In the genomic region with DNA sequence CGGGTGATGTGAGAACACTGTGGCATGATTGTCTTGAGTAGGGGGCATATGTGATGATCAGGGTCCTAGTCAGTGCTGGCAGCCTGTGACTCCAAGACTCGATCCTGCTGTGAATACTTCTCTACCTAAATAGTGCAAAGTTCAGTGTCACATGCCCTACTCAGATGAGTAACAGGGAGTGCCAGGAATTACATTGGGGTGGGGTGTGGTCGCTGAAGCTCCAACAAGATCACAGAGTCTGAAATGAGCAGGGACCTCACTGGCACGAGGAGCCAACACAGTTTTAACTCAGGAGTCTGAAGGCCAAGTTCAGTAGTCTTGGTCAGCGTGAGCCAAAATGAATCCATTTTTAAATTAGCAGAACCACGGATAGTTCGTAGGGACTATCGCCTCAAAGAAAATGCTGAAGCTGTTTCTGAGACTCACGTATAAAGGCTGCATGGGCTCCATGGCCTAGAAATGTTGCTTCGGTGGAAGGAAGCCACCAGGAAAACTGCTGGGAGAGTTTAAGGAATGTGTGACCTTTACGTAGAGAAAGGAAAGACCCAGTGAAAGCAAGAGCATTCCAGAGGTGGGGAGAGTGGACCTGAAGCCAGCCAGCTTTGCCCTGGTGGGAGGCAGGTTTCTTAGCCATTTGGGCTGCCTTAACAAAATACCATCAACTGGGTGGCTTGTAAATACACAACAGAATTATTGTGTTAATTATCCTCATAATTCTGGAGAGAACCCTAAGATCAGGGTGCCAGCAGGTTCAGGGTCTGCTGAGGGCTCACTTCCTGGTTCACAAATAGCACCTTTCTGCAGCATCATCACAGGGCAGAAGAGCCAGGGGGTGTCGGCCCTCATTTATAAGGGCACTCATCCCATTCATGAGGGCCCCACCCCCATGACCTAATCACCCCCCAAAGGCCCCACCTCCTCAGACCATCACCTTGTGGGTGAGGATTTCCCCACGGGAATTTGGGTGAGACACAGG, we compare ENCODE assay signal across 17 cellular contexts.
DNase-seq lines count a peak whose midpoint lies in the region; FAIRE-seq and TF ChIP-seq lines count a peak whose summit lies in the region.
"Had no signal": no experiment of that assay in that cellular context is flagged by ENCODE, and none has a peak within 500 bp of the region (broad histone marks: within the 10 kb centered on the region; RNA-seq: fewer than 3 reads in every experiment).

No MANE protein-coding gene starts in this region.

- DNase-seq in CD14-positive monocyte (ENCODE audit: low spot score) (no peak), H1 (ENCODE audit: low read depth in 1 of 2, low spot score in 2 of 2) (peak in 1 of 2 experiments; percentile 38), mesenchymal stem cell (no peak), hepatic stellate cell (ENCODE audit: low spot score) (no peak), COLO668 (lab: John Stamatoyannopoulos, UW; ENCODE audit: unreplicated experiment) (no peak), NCI-H2081 treated with DMSO at 0.1 percent for 48 hours (lab: John Stamatoyannopoulos, UW) (no peak), NCI-H1930 (lab: John Stamatoyannopoulos, UW) (no peak)
- DNase-seq: activated CD4-positive, alpha-beta T cell treated with anti-CD3 and anti-CD28 coated beads, Interleukin-2, amount 50 U/mL, for 48 hours; body of pancreas; heart right ventricle; lower lobe of right lung; NCI-H1092; NCI-H524; occipital lobe; T-helper 9 cell had no signal

- no peak overlapping the region for H3K4me3 Mint-ChIP-seq in CD14-positive monocyte

- H2AFZ ChIP-seq in H1 (ENCODE audit: low read length) (no peak overlapping the region), mesenchymal stem cell (ENCODE audit: low read depth, low read length) (no peak overlapping the region)

- intact Hi-C loops in CD14-positive monocyte (cut with micrococcal nuclease), result loop anchor here in 1 of 2 donors (10.0 kb wide), 1 partner anchor 157 kb away; the partner anchor contains the start of gene CDYL

- no peak overlapping the region for H3K56ac ChIP-seq in H1 (replicated peaks; ENCODE audit: insufficient read length, low read depth, low read length)

- H3K4me1 ChIP-seq in HUES6 (ENCODE audit: control insufficient read depth, insufficient read depth, low read length) (peaks cover 26% of the 10 kb centered on the region), H1 (replicated peaks in 1 of 4; ENCODE audit: control insufficient read depth in 3 of 4, insufficient read depth in 4 of 4, low read length in 3 of 4) (peaks cover 9 to 24% (median 16%) of the 10 kb centered on the region in 4 experiments), mesenchymal stem cell (ENCODE audit: control insufficient read depth, insufficient read depth, low read depth, low read length) (peaks cover 10% of the 10 kb centered on the region)
- H3K4me1 ChIP-seq: body of pancreas had no signal

- no peak for TF ChIP-seq RAD21 in H1 (IDR thresholded peaks at IDR 0.05 in 1 of 2, conservative IDR thresholded peaks at IDR 0.05 in 1 of 2; ENCODE audit: low read depth in 2 of 2, low read length in 2 of 2)

- 73% methylated on average over 13 of the region's 13 CpGs; no CpG with 5 or more reads in 1 of the 2 experiments for WGBS in H1 (ENCODE audit: extremely low coverage in 1 of 2, insufficient coverage in 1 of 2, insufficient read length in 1 of 2, insufficient replicate concordance in 2 of 2, low coverage in 1 of 2, low lambda C conversion rate in 2 of 2, missing lambda C conversion rate in 1 of 2), 2 experiments
- 81% methylated on average over 12 of the region's 13 CpGs for WGBS in mesenchymal stem cell

- H3K27ac ChIP-seq in HUES6 (ENCODE audit: low read depth, low read length), result 0 out of 2 replicates have a peak overlapping the region, but pooled peaks have one; percentile 18
- no peak overlapping the region; the same call in 1 of the 2 replicates for H3K27ac ChIP-seq in H1 (ENCODE audit: low read depth, low read length)
- H3K27ac ChIP-seq in mesenchymal stem cell (ENCODE audit: low read length, poor library complexity, severe bottlenecking), result no peak overlapping the region
- H3K27ac ChIP-seq: body of pancreas, heart right ventricle, lower lobe of right lung had no signal

- H2BK15ac ChIP-seq in H1 (ENCODE audit: low read length), result no peak overlapping the region
- peak overlapping the region; percentile 55 for H2BK15ac ChIP-seq in mesenchymal stem cell (ENCODE audit: low read depth, poor library complexity, severe bottlenecking)

- H2BK120ac ChIP-seq in H1 (replicated peaks; ENCODE audit: low read depth, low read length) (no peak overlapping the region), mesenchymal stem cell (ENCODE audit: low read depth, low read length) (no peak overlapping the region)

- no peak overlapping the region for H4K91ac ChIP-seq in H1 (replicated peaks; ENCODE audit: insufficient read length, low read length)
- H4K91ac ChIP-seq in mesenchymal stem cell (ENCODE audit: low read length), result no peak overlapping the region

- H3K9me3 Mint-ChIP-seq in CD14-positive monocyte, result peaks cover 0 to 2% (median 0%) of the 10 kb centered on the region in 7 donors

- no peaks in the 10 kb centered on the region; the same call in 1 of the 2 replicates for H3K23me2 ChIP-seq in H1 (ENCODE audit: low read depth, low read length)

- H3K18ac ChIP-seq in H1 (ENCODE audit: extremely low read depth, low read length) (no peak overlapping the region), mesenchymal stem cell (ENCODE audit: low read depth in 1 of 2, low read length in 2 of 2) (peak overlapping the region in 1 of 2 experiments; percentile 59)

- H3K4me1 Mint-ChIP-seq in CD14-positive monocyte, result peaks cover 9% of the 10 kb centered on the region

- no peak overlapping the region for H3K14ac ChIP-seq in H1 (ENCODE audit: insufficient read length)
- H3K14ac ChIP-seq in mesenchymal stem cell (ENCODE audit: low read length in 2 of 2), result peak overlapping the region in 1 of 2 experiments; percentile 64

- no peak overlapping the region for H3K9ac ChIP-seq in HUES6 (ENCODE audit: low read length)
- H3K9ac ChIP-seq in H1 (replicated peaks in 1 of 4; ENCODE audit: extremely low read depth in 1 of 4, low read depth in 3 of 4, low read length in 3 of 4), result no peak overlapping the region
- no peak overlapping the region for H3K9ac ChIP-seq in mesenchymal stem cell (ENCODE audit: low read length)

- H3K4me2 ChIP-seq in H1 (ENCODE audit: insufficient read depth in 1 of 2, low read depth in 2 of 2, low read length in 2 of 2), result peak overlapping the region; percentile 29 to 44
- no peak overlapping the region for H3K4me2 ChIP-seq in mesenchymal stem cell (ENCODE audit: low read length, poor library complexity, severe bottlenecking)

- no peak overlapping the region for H2BK20ac ChIP-seq in H1 (ENCODE audit: low read length)

- POLR2A ChIA-PET in H1 (lab: Charles Lee; ENCODE audit: partially characterized antibody), result no interaction called here

- H3K36me3 Mint-ChIP-seq in CD14-positive monocyte, result peaks cover 16 to 33% of the 10 kb centered on the region in 2 donors

- H3K27ac Mint-ChIP-seq in CD14-positive monocyte, result peak overlapping the region in 5 of 7 donors; percentile 2 to 76 (median 30)

- H3K4me3 ChIP-seq in HUES6 (ENCODE audit: low read depth, low read length), result no peak overlapping the region
- no peak overlapping the region; a peak in 1 of 8 replicates for H3K4me3 ChIP-seq in H1 (ENCODE audit: extremely low read depth in 1 of 4, insufficient read depth in 2 of 4, low read depth in 3 of 4, low read length in 4 of 4)
- no peak overlapping the region for H3K4me3 ChIP-seq in mesenchymal stem cell (ENCODE audit: insufficient read depth in 1 of 2, low read depth in 1 of 2, low read length in 2 of 2)
- H3K4me3 ChIP-seq: body of pancreas, heart right ventricle, lower lobe of right lung had no signal

- H4K5ac ChIP-seq in H1 (ENCODE audit: insufficient read length, low read depth, low read length), result no peak overlapping the region

- CTCF ChIA-PET in H1 (lab: Charles Lee; ENCODE audit: partially characterized antibody), result interaction anchor here (0.6 to 3.9 kb wide), 5 partner anchors 12 to 164 kb away, joined by 3 to 19 read pairs (median 3); no protein-coding TSS in a partner anchor

- TF ChIP-seq CTCF in CD14-positive monocyte (IDR thresholded peaks at IDR 0.05) (no peak), H1 (IDR thresholded peaks at IDR 0.05; ENCODE audit: control extremely low read depth in 1 of 3, insufficient read depth in 1 of 3, low read depth in 1 of 3, low read length in 3 of 3) (no peak)

- H3K9me3 ChIP-seq in HUES6 (ENCODE audit: control insufficient read depth, insufficient read depth, low read depth, low read length) (no peaks in the 10 kb centered on the region), H1 (ENCODE audit: insufficient read depth in 2 of 2, low read depth in 1 of 2, low read length in 1 of 2) (no peaks in the 10 kb centered on the region), mesenchymal stem cell (ENCODE audit: control insufficient read depth, low read length) (no peaks in the 10 kb centered on the region)
- H3K9me3 ChIP-seq: body of pancreas, heart right ventricle, lower lobe of right lung had no signal

- H4K20me1 ChIP-seq in H1 (replicated peaks in 1 of 2; ENCODE audit: control insufficient read depth in 1 of 2, insufficient read depth in 2 of 2, low read length in 2 of 2), result peaks cover 35 to 36% of the 10 kb centered on the region in 2 experiments

- H3K36me3 ChIP-seq in HUES6 (ENCODE audit: control insufficient read depth, insufficient read depth, low read length) (no peaks in the 10 kb centered on the region), H1 (ENCODE audit: control insufficient read depth in 2 of 4, insufficient read depth in 4 of 4, low read length in 3 of 4) (peaks cover 0 to 4% (median 0%) of the 10 kb centered on the region in 4 experiments; a peak in 1 of 8 replicates), mesenchymal stem cell (ENCODE audit: control insufficient read depth in 1 of 2, insufficient read depth in 2 of 2, low read depth in 1 of 2, low read length in 2 of 2) (peaks cover 6 to 7% of the 10 kb centered on the region in 2 experiments)

- no peak overlapping the region for H3K23ac ChIP-seq in H1 (ENCODE audit: insufficient read length)
- no peak overlapping the region for H3K23ac ChIP-seq in mesenchymal stem cell (ENCODE audit: low read length in 2 of 2)

- TF ChIP-seq EP300 in H1 (IDR thresholded peaks at IDR 0.05; ENCODE audit: borderline replicate concordance in 1 of 2, low read depth in 2 of 2, low read length in 2 of 2), result no peak

- H2BK12ac ChIP-seq in H1 (ENCODE audit: low read depth, low read length) (peak overlapping the region; percentile 56; the same call in 1 of the 2 replicates), mesenchymal stem cell (ENCODE audit: low read length in 2 of 2) (peak overlapping the region in 1 of 2 experiments; percentile 4)

- no peaks in the 10 kb centered on the region for H3K27me3 Mint-ChIP-seq in CD14-positive monocyte (ENCODE audit: low read depth in 3 of 3)

- H3K79me1 ChIP-seq in H1 (ENCODE audit: low read depth, low read length), result peaks cover 17% of the 10 kb centered on the region
- H3K79me1 ChIP-seq in mesenchymal stem cell (replicated peaks; ENCODE audit: low read length, poor library complexity, severe bottlenecking), result peaks cover 45% of the 10 kb centered on the region

- H3K27me3 ChIP-seq in HUES6 (ENCODE audit: control insufficient read depth, insufficient read depth, low read length) (no peaks in the 10 kb centered on the region), H1 (replicated peaks in 1 of 4; ENCODE audit: control insufficient read depth in 3 of 4, extremely low read depth in 1 of 4, insufficient read depth in 3 of 4, low read length in 3 of 4) (no peaks in the 10 kb centered on the region), mesenchymal stem cell (ENCODE audit: control insufficient read depth in 1 of 2, insufficient read depth in 1 of 2, low read length in 2 of 2) (no peaks in the 10 kb centered on the region)
- H3K27me3 ChIP-seq: body of pancreas, heart right ventricle had no signal

- H3K4ac ChIP-seq in H1 (replicated peaks; ENCODE audit: insufficient read length, low read depth, low read length) (no peak overlapping the region), mesenchymal stem cell (ENCODE audit: low read depth in 1 of 2, low read length in 2 of 2) (no peak overlapping the region)

- H3K79me2 ChIP-seq in H1 (ENCODE audit: control insufficient read depth in 1 of 2, insufficient read depth in 2 of 2, low read length in 2 of 2), result peaks cover 12 to 98% of the 10 kb centered on the region in 2 experiments; a peak in 3 of 4 replicates

- FAIRE-seq in H1 (lab: Jason Lieb, UNC), result no peak
- FAIRE-seq: urothelium cell line had no signal

- H2AK5ac ChIP-seq in H1 (ENCODE audit: low read depth, low read length), result 0 out of 2 replicates have a peak overlapping the region, but pooled peaks have one; percentile 11
- no peak overlapping the region for H2AK5ac ChIP-seq in mesenchymal stem cell (ENCODE audit: low read length, severe bottlenecking)

- H2BK5ac ChIP-seq in H1 (ENCODE audit: low read depth, low read length) (no peak overlapping the region; the same call in 1 of the 2 replicates), mesenchymal stem cell (ENCODE audit: low read depth, low read length, poor library complexity, severe bottlenecking) (no peak overlapping the region)

- H4K8ac ChIP-seq in H1 (ENCODE audit: extremely low read depth, insufficient read depth, low read length) (no peak overlapping the region), mesenchymal stem cell (ENCODE audit: low read length) (no peak overlapping the region)

- TF ChIP-seq POLR2A in H1 (IDR thresholded peaks at IDR 0.05; ENCODE audit: control extremely low read depth in 1 of 2, low read depth in 2 of 2, low read length in 2 of 2), result no peak
